Comparison of ENCODE assay signal across 21 cellular contexts in genomic region chr12:22514875-22515274, GRCh38. TPM values are rescaled to one million over a fixed set of nuclear protein-coding genes. Genes with fewer than 3 reads are reported as not detected.
DNase-seq lines count a peak whose midpoint lies in the region; ATAC-seq, FAIRE-seq and TF ChIP-seq lines count a peak whose summit lies in the region.
"Had no signal": no experiment of that assay in that cellular context is flagged by ENCODE, and none has a peak within 500 bp of the region (broad histone marks: within the 10 kb centered on the region; RNA-seq: fewer than 3 reads in every experiment).

No MANE protein-coding gene starts in this region.

- no peak for DNase-seq in CD4-positive, CD25-positive, alpha-beta regulatory T cell
- no peak for DNase-seq in HFFc6
- no peak for DNase-seq in GM12878 (ENCODE audit: low read depth, low spot score)
- no peak for DNase-seq in neural crest cell (ENCODE audit: low read depth, low spot score)
- DNase-seq in OCI-LY7 (ENCODE audit: low spot score), result no peak
- DNase-seq in NCI-H1694 (lab: John Stamatoyannopoulos, UW), result no peak
- no peak for DNase-seq in H4 (ENCODE audit: low spot score)
- DNase-seq: ACHN; BE2C; C1 segment of cervical spinal cord; Caco-2; CD4-positive, alpha-beta T cell; DMS153; DMS79; GDM1; HCEC 1CT; KG1 had no signal

- ATAC-seq in CD4-positive, CD25-positive, alpha-beta regulatory T cell (ENCODE audit: low read depth in 2 of 2), result no peak
- ATAC-seq in GM12878 (no peak; the same call in 2 of the 3 replicates), esophagus mucosa (no peak)

- CTCF ChIA-PET in GM12878 (lab: Yijun Ruan, JAX), result interaction anchor here (0.5 to 1.7 kb wide), 3 partner anchors 16 to 280 kb away, joined by 3 to 4 read pairs (median 3); no protein-coding TSS in a partner anchor
- CTCF ChIA-PET in OCI-LY7 (lab: Charles Lee; ENCODE audit: unreplicated experiment), result no interaction called here

- H2AFZ ChIP-seq in GM12878 (ENCODE audit: control insufficient read depth, low read depth, low read length) (no peak overlapping the region), OCI-LY7 (ENCODE audit: low read length) (no peak overlapping the region)

- H3K4me1 Mint-ChIP-seq in CD4-positive, CD25-positive, alpha-beta regulatory T cell, result peaks cover 5 to 10% (median 6%) of the 10 kb centered on the region in 4 donors
- peaks cover 6% of the 10 kb centered on the region; the same call in 1 of the 2 replicates for H3K4me1 Mint-ChIP-seq in HFFc6 (ENCODE audit: low read depth)
- H3K4me1 Mint-ChIP-seq in neural crest cell, result no peaks in the 10 kb centered on the region

- no peak for TF ChIP-seq RAD21 in GM12878 (IDR thresholded peaks at IDR 0.05; ENCODE audit: insufficient read depth, low read depth, low read length)

- WGBS in GM12878 (ENCODE audit: insufficient coverage, insufficient replicate concordance, low lambda C conversion rate, missing lambda C conversion rate), result 100% methylated on average over 1 of the region's 1 CpG

- RAD21 ChIA-PET in GM12878 (lab: Charles Lee; ENCODE audit: unreplicated experiment), result interaction anchor here (0.7 to 1.1 kb wide), 2 partner anchors 16 to 118 kb away, joined by 3 read pairs; no protein-coding TSS in a partner anchor

- TF ChIP-seq CTCF in HFFc6 (IDR thresholded peaks at IDR 0.05) (no peak), GM12878 (IDR thresholded peaks at IDR 0.05 in 2 of 3, conservative IDR thresholded peaks at IDR 0.05 in 1 of 3; ENCODE audit: control insufficient read depth in 2 of 3, extremely low read depth in 1 of 3, insufficient read depth in 1 of 3, low read depth in 3 of 3, low read length in 3 of 3) (no peak), neural crest cell (conservative IDR thresholded peaks at IDR 0.05) (no peak), OCI-LY7 (conservative IDR thresholded peaks at IDR 0.05; ENCODE audit: low read length) (no peak)

- H3K27ac ChIP-seq in CD4-positive, CD25-positive, alpha-beta regulatory T cell (ENCODE audit: insufficient read depth, low read length, poor library complexity, severe bottlenecking), result no peak overlapping the region
- H3K27ac ChIP-seq in GM12878 (ENCODE audit: control insufficient read depth, insufficient read depth) (no peak overlapping the region), OCI-LY7 (ENCODE audit: low read depth, low read length, poor library complexity, severe bottlenecking) (no peak overlapping the region)
- H3K27ac ChIP-seq: HL-60 had no signal

- no peaks in the 10 kb centered on the region for H3K27me3 ChIP-seq in CD4-positive, CD25-positive, alpha-beta regulatory T cell (ENCODE audit: control insufficient read depth, insufficient read depth, low read length)
- H3K27me3 ChIP-seq in GM12878 (replicated peaks in 1 of 2; ENCODE audit: control insufficient read depth in 2 of 2, insufficient read depth in 2 of 2, low read length in 1 of 2), result no peaks in the 10 kb centered on the region
- H3K27me3 ChIP-seq: BE2C had no signal

- TF ChIP-seq POLR2A in GM12878 (IDR thresholded peaks at IDR 0.05; ENCODE audit: low read depth, low read length), result no peak

- H4K20me1 ChIP-seq in GM12878 (ENCODE audit: control insufficient read depth, insufficient read depth), result no peaks in the 10 kb centered on the region
- no peaks in the 10 kb centered on the region for H4K20me1 ChIP-seq in OCI-LY7 (ENCODE audit: insufficient read depth, low read length)

- no peak overlapping the region for H3K4me3 ChIP-seq in CD4-positive, CD25-positive, alpha-beta regulatory T cell (ENCODE audit: low read depth, low read length)
- no peak overlapping the region for H3K4me3 ChIP-seq in GM12878
- H3K4me3 ChIP-seq in OCI-LY7 (ENCODE audit: low read depth, low read length, poor library complexity, severe bottlenecking), result no peak overlapping the region

- no peak overlapping the region for H3K4me3 Mint-ChIP-seq in CD4-positive, CD25-positive, alpha-beta regulatory T cell
- H3K4me3 Mint-ChIP-seq in HFFc6 (no peak overlapping the region), neural crest cell (no peak overlapping the region)
- H3K4me3 Mint-ChIP-seq: CD4-positive, alpha-beta T cell had no signal

- no peak overlapping the region for H3K9ac ChIP-seq in GM12878 (ENCODE audit: control insufficient read depth, insufficient read depth, low read length)

- POLR2A ChIA-PET in GM12878 (lab: Charles Lee), result no interaction called here
- POLR2A ChIA-PET in OCI-LY7 (lab: Charles Lee), result no interaction called here

- SMC1A ChIA-PET in GM12878 (lab: Charles Lee; ENCODE audit: uncharacterized antibody, unreplicated experiment), result no interaction called here

- peak overlapping the region in 2 of 3 donors; percentile 16 to 50 for H3K27ac Mint-ChIP-seq in CD4-positive, CD25-positive, alpha-beta regulatory T cell
- peak overlapping the region; percentile 63 for H3K27ac Mint-ChIP-seq in HFFc6
- H3K27ac Mint-ChIP-seq in neural crest cell (ENCODE audit: unreplicated experiment), result peak overlapping the region; percentile 54
- H3K27ac Mint-ChIP-seq: CD4-positive, alpha-beta T cell had no signal

- H3K79me2 ChIP-seq in GM12878 (ENCODE audit: control insufficient read depth, insufficient read depth, low read length) (no peaks in the 10 kb centered on the region), OCI-LY7 (ENCODE audit: insufficient read depth, low read depth, low read length) (no peaks in the 10 kb centered on the region)

- no peaks in the 10 kb centered on the region for H3K9me2 ChIP-seq in OCI-LY7 (ENCODE audit: insufficient read depth, low read length)

- peaks cover 29% of the 10 kb centered on the region for H3K36me3 Mint-ChIP-seq in CD4-positive, CD25-positive, alpha-beta regulatory T cell
- H3K36me3 Mint-ChIP-seq in HFFc6 (ENCODE audit: low read depth) (peaks cover 4% of the 10 kb centered on the region; the same call in 1 of the 2 replicates), neural crest cell (ENCODE audit: low read depth) (peaks cover 4% of the 10 kb centered on the region)

- in situ Hi-C loops in GM12878 (cut with MboI), result no loop called here

- H3K4me1 ChIP-seq in CD4-positive, CD25-positive, alpha-beta regulatory T cell (ENCODE audit: control insufficient read depth, insufficient read depth, low read length, poor library complexity, severe bottlenecking), result no peaks in the 10 kb centered on the region
- H3K4me1 ChIP-seq in GM12878 (ENCODE audit: control insufficient read depth, insufficient read depth, low read length) (no peaks in the 10 kb centered on the region), OCI-LY7 (ENCODE audit: insufficient read depth, low read length, poor library complexity, severe bottlenecking) (no peaks in the 10 kb centered on the region)
- H3K4me1 ChIP-seq: BE2C, Caco-2 had no signal

- BruUV-seq in GM12878 (replicated peaks; lab: Mats Ljungman, UMichigan) (no TSS peak), OCI-LY7 (replicated peaks; lab: Mats Ljungman, UMichigan) (no TSS peak)

- H3K4me2 ChIP-seq in GM12878 (ENCODE audit: control insufficient read depth, insufficient read depth), result no peak overlapping the region
- H3K4me2 ChIP-seq in OCI-LY7 (ENCODE audit: low read length), result no peak overlapping the region

- no peaks in the 10 kb centered on the region for H3K9me3 ChIP-seq in CD4-positive, CD25-positive, alpha-beta regulatory T cell (ENCODE audit: control insufficient read depth in 2 of 2, low read length in 2 of 2)
- H3K9me3 ChIP-seq in GM12878 (replicated peaks; ENCODE audit: control insufficient read depth, insufficient read depth, low read length), result no peaks in the 10 kb centered on the region
- H3K9me3 ChIP-seq in OCI-LY7 (ENCODE audit: low read length), result no peaks in the 10 kb centered on the region
- H3K9me3 ChIP-seq: BE2C, Caco-2 had no signal

- peaks cover 39% of the 10 kb centered on the region for H3K36me3 ChIP-seq in CD4-positive, CD25-positive, alpha-beta regulatory T cell (ENCODE audit: control insufficient read depth, insufficient read depth, low read length)
- peaks cover 6 to 8% of the 10 kb centered on the region in 2 experiments for H3K36me3 ChIP-seq in GM12878 (ENCODE audit: control insufficient read depth in 2 of 2, insufficient read depth in 2 of 2, low read length in 1 of 2)
- H3K36me3 ChIP-seq in OCI-LY7 (ENCODE audit: insufficient read depth, low read length), result peaks cover 45% of the 10 kb centered on the region
- H3K36me3 ChIP-seq: BE2C had no signal

- FAIRE-seq in GM12878 (lab: Jason Lieb, UNC), result peak; percentile 13
- FAIRE-seq: D721Med, H1 had no signal

- TF ChIP-seq EP300 in GM12878 (IDR thresholded peaks at IDR 0.05; ENCODE audit: borderline replicate concordance in 1 of 2, control insufficient read depth in 1 of 2, low read depth in 2 of 2, low read length in 2 of 2), result no peak

- no peaks in the 10 kb centered on the region for H3K27me3 Mint-ChIP-seq in CD4-positive, CD25-positive, alpha-beta regulatory T cell
- H3K27me3 Mint-ChIP-seq in HFFc6 (ENCODE audit: insufficient read depth) (no peaks in the 10 kb centered on the region), neural crest cell (ENCODE audit: low read depth) (no peaks in the 10 kb centered on the region)
- H3K27me3 Mint-ChIP-seq: CD4-positive, alpha-beta T cell had no signal

- H3K9me3 Mint-ChIP-seq in CD4-positive, CD25-positive, alpha-beta regulatory T cell, result no peaks in the 10 kb centered on the region
- H3K9me3 Mint-ChIP-seq in HFFc6 (no peaks in the 10 kb centered on the region), neural crest cell (no peaks in the 10 kb centered on the region)
- H3K9me3 Mint-ChIP-seq: CD4-positive, alpha-beta T cell had no signal

- intact Hi-C loops in GM12878 (cut with micrococcal nuclease; ENCODE audit: unreplicated experiment) (no loop called here), OCI-LY7 (cut with micrococcal nuclease; ENCODE audit: unreplicated experiment) (no loop called here)

RNA-seq across cellular contexts. Expression of gene C2CD5, which starts 29.5 kb away (rescaled TPM):
- total RNA-seq in CD4-positive, CD25-positive, alpha-beta regulatory T cell, result 40.0 TPM
- 10 to 100 TPM; 12.8 to 23.3 (median 18.7) TPM for polyA plus RNA-seq in CD4-positive, CD25-positive, alpha-beta regulatory T cell
- 10 to 100 TPM; 17.7 to 23.1 (median 20.7) TPM for total RNA-seq in HFFc6 (2021; fragmentation: NEBNext Ultra II Directional; extraction: Animal tissue kit (Norgen Biotek cat#: 25700))
- total RNA-seq in GM12878 (2013; cell fraction: nucleolus; rRNA removed), result 111 and 141 TPM in 2 replicates
- total RNA-seq in GM12878 (2014; rRNA removed) (29.2 and 33.5 TPM in 2 replicates), GM12878 (2014; rRNA removed; fragmentation: Illumina TruSeq; extraction: Trizol) (25.2 and 29.3 TPM in 2 replicates), GM12878 (2021) (29.6 and 29.8 TPM in 2 replicates), neural crest cell (46.3 and 47.1 TPM in 2 replicates), esophagus mucosa (19.1 TPM), OCI-LY7 (2022) (50.2 and 61.8 TPM in 2 replicates)
- 8.4 TPM for polyA plus RNA-seq in GM12878 (2011; ENCODE audit: low read depth)
- polyA plus RNA-seq in GM12878 (2011; rRNA removed) (55.0 and 86.8 TPM in 2 replicates), GM12878 (2014; fragmentation: Illumina TruSeq; extraction: Trizol) (32.3 and 42.9 TPM in 2 replicates), GM12878 (2014; fragmentation: Nextera tagmentation; extraction: Ambion mirVana) (10 to 100 TPM in 1 of 2 experiments, 1 to 10 TPM in 1; 7.7 to 10.1 TPM), GM12878 (2014; rRNA removed) (18.7 and 25.8 TPM in 2 replicates), GM12878 (2016; fragmentation: Nextera tagmentation; extraction: Ambion mirVana) (10 to 100 TPM; 24.6 to 28.2 TPM)
- polyA plus RNA-seq in GM12878 (2011; cell fraction: cytosol; rRNA removed), result 20.7 and 25.0 TPM in 2 replicates
- polyA plus RNA-seq in GM12878 (2011; cell fraction: nucleus; rRNA removed), result 82.1 and 93.2 TPM in 2 replicates
- 12.9 and 18.0 TPM in 2 replicates for polyA plus RNA-seq in GM12878 (2012)
- 51.7 and 69.9 TPM in 2 replicates for polyA minus RNA-seq in GM12878 (2011; rRNA and poly(A)+ RNA removed)
- 19.1 and 20.0 TPM in 2 replicates for polyA minus RNA-seq in GM12878 (2011; cell fraction: cytosol; rRNA and poly(A)+ RNA removed)
- polyA minus RNA-seq in GM12878 (2011; cell fraction: nucleus; rRNA and poly(A)+ RNA removed), result 81.2 and 126 TPM in 2 replicates
- total RNA-seq in OCI-LY7 (2014; rRNA removed; shearing (Covaris generic)), result 19.7 and 28.4 TPM in 2 replicates
- 4.7 and 5.4 TPM in 2 replicates for total RNA-seq in H4 (2014; rRNA removed; shearing (Covaris generic))
